In the genomic region with DNA sequence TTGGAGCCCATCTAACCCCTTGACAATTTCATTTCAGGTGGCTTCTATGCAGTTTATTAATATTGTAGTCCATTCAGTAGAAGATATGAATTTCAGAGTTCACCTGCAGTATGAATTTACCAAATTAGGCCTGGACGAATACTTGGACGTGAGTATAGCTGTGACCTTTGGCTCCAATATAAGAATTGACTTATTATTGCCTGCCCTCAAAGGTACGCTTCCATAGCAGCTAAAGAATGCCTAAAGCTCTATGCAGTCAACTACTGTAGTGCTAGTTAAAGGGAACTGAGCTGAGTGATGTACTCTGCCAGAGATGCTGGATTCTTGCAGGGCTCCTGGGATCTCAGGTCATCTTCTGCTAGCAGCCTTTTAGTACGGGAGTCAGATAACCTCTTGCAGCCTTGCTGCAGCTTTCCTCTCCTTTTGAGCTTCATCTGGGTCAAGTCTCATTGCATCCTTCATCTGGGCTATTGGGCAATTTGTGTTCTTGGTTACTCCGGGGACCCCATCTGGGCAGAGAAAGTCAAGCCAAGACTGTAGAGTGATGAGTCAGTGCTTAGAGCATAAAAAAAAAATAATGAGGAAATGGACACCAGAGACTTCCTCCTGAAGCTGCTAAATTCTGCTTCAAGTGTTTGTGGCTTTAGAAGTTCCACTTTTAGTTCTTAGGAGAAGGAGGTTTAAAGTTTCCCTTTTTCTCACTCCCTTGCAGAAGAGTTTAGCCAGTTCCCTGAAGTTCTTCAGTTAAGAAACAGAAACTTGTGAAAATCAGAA, we compare ENCODE assay signal across 8 cellular contexts.
DNase-seq lines count a peak whose midpoint lies in the region; ATAC-seq and TF ChIP-seq lines count a peak whose summit lies in the region.

No MANE protein-coding gene starts in this region.

- peaks cover 4% of the 10 kb centered on the region; the same call in 1 of the 3 replicates for H3K4me1 Mint-ChIP-seq in GM23338

- H3K36me3 ChIP-seq in GM23338 (ENCODE audit: insufficient read depth) (0 out of 2 replicates have a peak, but pooled peaks cover 10% of the 10 kb centered on the region), breast epithelium (no peaks in the 10 kb centered on the region)

- no peak for TF ChIP-seq POLR2A in breast epithelium (IDR thresholded peaks at IDR 0.05)

- H3K4me2 ChIP-seq in GM23338, result no peak overlapping the region

- peak overlapping the region; percentile 81 for H3K27ac Mint-ChIP-seq in GM23338

- H3K9me2 ChIP-seq in GM23338 (ENCODE audit: insufficient read depth), result no peaks in the 10 kb centered on the region

- peaks cover 1% of the 10 kb centered on the region for H3K27me3 Mint-ChIP-seq in GM23338 (ENCODE audit: insufficient read depth, low read depth, poor library complexity)

- no peaks in the 10 kb centered on the region for H3F3A ChIP-seq in GM23338 (replicated peaks; ENCODE audit: low read depth)

- no peaks in the 10 kb centered on the region for H3K9me3 ChIP-seq in breast epithelium

- H3K4me3 ChIP-seq in GM12864 (ENCODE audit: low read depth, low read length), result no peak overlapping the region; the same call in 1 of the 2 replicates
- H3K4me3 ChIP-seq in GM23338, result no peak overlapping the region
- H3K4me3 ChIP-seq in breast epithelium, result no peak overlapping the region

- DNase-seq in GM12864 (ENCODE audit: low read depth) (peak; percentile 54), GM23338 (ENCODE audit: low spot score) (no peak), Kasumi-1 (lab: John Stamatoyannopoulos, UW) (peak; percentile 99 to 100), breast epithelium (ENCODE audit: low spot score in 2 of 2) (no peak), midbrain (lab: John Stamatoyannopoulos, UW) (peak; percentile 33), cortex of kidney (lab: John Stamatoyannopoulos, UW) (no peak)
- DNase-seq in activated effector memory CD4-positive, alpha-beta T cell treated with anti-CD3 and anti-CD28 coated beads, Interleukin-2, amount 50 U/mL, for 16 hours, result no peak
- DNase-seq in activated T-cell treated with anti-CD3 and anti-CD28 coated beads, Interleukin-2, amount 50 U/mL, for 1 hour, result no peak

- peaks cover 2% of the 10 kb centered on the region; the same call in 1 of the 2 replicates for H4K20me1 ChIP-seq in GM23338 (replicated peaks; ENCODE audit: insufficient read depth)

- H3K9me3 Mint-ChIP-seq in GM23338, result no peaks in the 10 kb centered on the region

- ATAC-seq in GM23338, result no peak

- no peak for TF ChIP-seq CTCF in GM12864 (IDR thresholded peaks at IDR 0.05; ENCODE audit: low read depth, low read length, missing control alignments)
- no peak for TF ChIP-seq CTCF in GM23338 (conservative IDR thresholded peaks at IDR 0.05; ENCODE audit: low read depth in 2 of 2)
- TF ChIP-seq CTCF in breast epithelium (IDR thresholded peaks at IDR 0.05), result no peak

- no peaks in the 10 kb centered on the region for H3K79me2 ChIP-seq in GM23338 (replicated peaks; ENCODE audit: insufficient read depth)

- no peaks in the 10 kb centered on the region for H3K4me1 ChIP-seq in GM23338 (ENCODE audit: insufficient read depth)
- no peaks in the 10 kb centered on the region for H3K4me1 ChIP-seq in breast epithelium

- H2AFZ ChIP-seq in GM23338, result no peak overlapping the region

- intact Hi-C loops in breast epithelium (cut with DNase I; ENCODE audit: low total_unique reads), result no loop called here

- no peak overlapping the region for H3K27ac ChIP-seq in GM23338 (ENCODE audit: low read depth)
- peak overlapping the region; percentile 19 to 44 for H3K27ac ChIP-seq in breast epithelium

- no peak overlapping the region for H3K4me3 Mint-ChIP-seq in GM23338

- H3K27me3 ChIP-seq in GM23338 (ENCODE audit: insufficient read depth) (no peaks in the 10 kb centered on the region), breast epithelium (no peaks in the 10 kb centered on the region)

- H3K36me3 Mint-ChIP-seq in GM23338 (ENCODE audit: low read depth), result peaks cover 22% of the 10 kb centered on the region

TF ChIP-seq in GM23338, 12 proteins besides CTCF, POLR2A, EP300 and RAD21 (continues in another document):
- TF ChIP-seq NANOG (IDR thresholded peaks at IDR 0.05; ENCODE audit: borderline replicate concordance), result no peak
- TF ChIP-seq, protein P1, sequence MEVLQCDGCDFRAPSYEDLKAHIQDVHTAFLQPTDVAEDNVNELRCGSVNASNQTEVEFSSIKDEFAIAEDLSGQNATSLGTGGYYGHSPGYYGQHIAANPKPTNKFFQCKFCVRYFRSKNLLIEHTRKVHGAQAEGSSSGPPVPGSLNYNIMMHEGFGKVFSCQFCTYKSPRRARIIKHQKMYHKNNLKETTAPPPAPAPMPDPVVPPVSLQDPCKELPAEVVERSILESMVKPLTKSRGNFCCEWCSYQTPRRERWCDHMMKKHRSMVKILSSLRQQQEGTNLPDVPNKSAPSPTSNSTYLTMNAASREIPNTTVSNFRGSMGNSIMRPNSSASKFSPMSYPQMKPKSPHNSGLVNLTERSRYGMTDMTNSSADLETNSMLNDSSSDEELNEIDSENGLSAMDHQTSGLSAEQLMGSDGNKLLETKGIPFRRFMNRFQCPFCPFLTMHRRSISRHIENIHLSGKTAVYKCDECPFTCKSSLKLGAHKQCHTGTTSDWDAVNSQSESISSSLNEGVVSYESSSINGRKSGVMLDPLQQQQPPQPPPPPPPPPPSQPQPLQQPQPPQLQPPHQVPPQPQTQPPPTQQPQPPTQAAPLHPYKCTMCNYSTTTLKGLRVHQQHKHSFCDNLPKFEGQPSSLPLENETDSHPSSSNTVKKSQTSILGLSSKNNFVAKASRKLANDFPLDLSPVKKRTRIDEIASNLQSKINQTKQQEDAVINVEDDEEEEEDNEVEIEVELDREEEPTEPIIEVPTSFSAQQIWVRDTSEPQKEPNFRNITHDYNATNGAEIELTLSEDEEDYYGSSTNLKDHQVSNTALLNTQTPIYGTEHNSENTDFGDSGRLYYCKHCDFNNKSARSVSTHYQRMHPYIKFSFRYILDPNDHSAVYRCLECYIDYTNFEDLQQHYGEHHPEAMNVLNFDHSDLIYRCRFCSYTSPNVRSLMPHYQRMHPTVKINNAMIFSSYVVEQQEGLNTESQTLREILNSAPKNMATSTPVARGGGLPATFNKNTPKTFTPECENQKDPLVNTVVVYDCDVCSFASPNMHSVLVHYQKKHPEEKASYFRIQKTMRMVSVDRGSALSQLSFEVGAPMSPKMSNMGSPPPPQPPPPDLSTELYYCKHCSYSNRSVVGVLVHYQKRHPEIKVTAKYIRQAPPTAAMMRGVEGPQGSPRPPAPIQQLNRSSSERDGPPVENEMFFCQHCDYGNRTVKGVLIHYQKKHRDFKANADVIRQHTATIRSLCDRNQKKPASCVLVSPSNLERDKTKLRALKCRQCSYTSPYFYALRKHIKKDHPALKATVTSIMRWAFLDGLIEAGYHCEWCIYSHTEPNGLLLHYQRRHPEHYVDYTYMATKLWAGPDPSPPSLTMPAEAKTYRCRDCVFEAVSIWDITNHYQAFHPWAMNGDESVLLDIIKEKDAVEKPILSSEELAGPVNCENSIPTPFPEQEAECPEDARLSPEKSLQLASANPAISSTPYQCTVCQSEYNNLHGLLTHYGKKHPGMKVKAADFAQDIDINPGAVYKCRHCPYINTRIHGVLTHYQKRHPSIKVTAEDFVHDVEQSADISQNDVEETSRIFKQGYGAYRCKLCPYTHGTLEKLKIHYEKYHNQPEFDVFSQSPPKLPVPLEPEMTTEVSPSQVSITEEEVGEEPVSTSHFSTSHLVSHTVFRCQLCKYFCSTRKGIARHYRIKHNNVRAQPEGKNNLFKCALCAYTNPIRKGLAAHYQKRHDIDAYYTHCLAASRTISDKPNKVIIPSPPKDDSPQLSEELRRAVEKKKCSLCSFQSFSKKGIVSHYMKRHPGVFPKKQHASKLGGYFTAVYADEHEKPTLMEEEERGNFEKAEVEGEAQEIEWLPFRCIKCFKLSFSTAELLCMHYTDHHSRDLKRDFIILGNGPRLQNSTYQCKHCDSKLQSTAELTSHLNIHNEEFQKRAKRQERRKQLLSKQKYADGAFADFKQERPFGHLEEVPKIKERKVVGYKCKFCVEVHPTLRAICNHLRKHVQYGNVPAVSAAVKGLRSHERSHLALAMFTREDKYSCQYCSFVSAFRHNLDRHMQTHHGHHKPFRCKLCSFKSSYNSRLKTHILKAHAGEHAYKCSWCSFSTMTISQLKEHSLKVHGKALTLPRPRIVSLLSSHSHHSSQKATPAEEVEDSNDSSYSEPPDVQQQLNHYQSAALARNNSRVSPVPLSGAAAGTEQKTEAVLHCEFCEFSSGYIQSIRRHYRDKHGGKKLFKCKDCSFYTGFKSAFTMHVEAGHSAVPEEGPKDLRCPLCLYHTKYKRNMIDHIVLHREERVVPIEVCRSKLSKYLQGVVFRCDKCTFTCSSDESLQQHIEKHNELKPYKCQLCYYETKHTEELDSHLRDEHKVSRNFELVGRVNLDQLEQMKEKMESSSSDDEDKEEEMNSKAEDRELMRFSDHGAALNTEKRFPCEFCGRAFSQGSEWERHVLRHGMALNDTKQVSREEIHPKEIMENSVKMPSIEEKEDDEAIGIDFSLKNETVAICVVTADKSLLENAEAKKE (CRISPR knock-in tag; IDR thresholded peaks at IDR 0.05), result no peak
- TF ChIP-seq ETS1 (IDR thresholded peaks at IDR 0.05), result no peak
- no peak for TF ChIP-seq JUNB (IDR thresholded peaks at IDR 0.05; ENCODE audit: unreplicated experiment)
- TF ChIP-seq CREB1 (CRISPR knock-in tag; IDR thresholded peaks at IDR 0.05; ENCODE audit: low read depth), result no peak
- no peak for TF ChIP-seq ZNF114 (CRISPR knock-in tag; IDR thresholded peaks at IDR 0.05)
- no peak for TF ChIP-seq EZH2phosphoT487 (IDR thresholded peaks at IDR 0.05; ENCODE audit: unreplicated experiment)
- TF ChIP-seq POLR2AphosphoS5 (IDR thresholded peaks at IDR 0.05; ENCODE audit: low read depth), result no peak
- TF ChIP-seq ZNF331 (CRISPR knock-in tag; IDR thresholded peaks at IDR 0.05; ENCODE audit: low read depth), result no peak

Comparison
In these comparisons a context has a peak if more than half of its experiments do, and no peak if none do; other contexts are left out.
1. DNase-seq: peak in GM12864 (single experiment), Kasumi-1 (2 of 2) and midbrain (single experiment); none in GM23338 (single experiment), breast epithelium (0 of 2), activated effector memory CD4-positive, alpha-beta T cell treated with anti-CD3 and anti-CD28 coated beads, Interleukin-2, amount 50 U/mL, for 16 hours (single experiment), cortex of kidney (single experiment) and activated T-cell treated with anti-CD3 and anti-CD28 coated beads, Interleukin-2, amount 50 U/mL, for 1 hour (single experiment).